21 cellular contexts compared by ENCODE assay signal in genomic region chr4:77079281-77079680, GRCh38. TPM values are rescaled to one million over a fixed set of nuclear protein-coding genes. Genes with fewer than 3 reads are reported as not detected.
DNase-seq lines count a peak whose midpoint lies in the region; ATAC-seq and TF ChIP-seq lines count a peak whose summit lies in the region.
"Had no signal": no experiment of that assay in that cellular context is flagged by ENCODE, and none has a peak within 500 bp of the region (broad histone marks: within the 10 kb centered on the region; RNA-seq: fewer than 3 reads in every experiment).

No MANE protein-coding gene starts in this region.

- no peak overlapping the region for H2AFZ ChIP-seq in neural cell (ENCODE audit: low read depth, low read length)
- H2AFZ ChIP-seq: PC-9 had no signal

- H3K4me1 Mint-ChIP-seq in activated T-cell treated with anti-CD3 and anti-CD28 coated beads, Interleukin-2, amount 50 U/mL, for 4 hours (ENCODE audit: low read depth) = peaks cover 28% of the 10 kb centered on the region
- peaks cover 49% of the 10 kb centered on the region for H3K4me1 Mint-ChIP-seq in activated naive CD8-positive, alpha-beta T cell treated with anti-CD3 and anti-CD28 coated beads, Interleukin-2, amount 50 U/mL, for 24 hours
- peaks cover 12% of the 10 kb centered on the region for H3K4me1 Mint-ChIP-seq in MCF 10A (ENCODE audit: insufficient read depth, unreplicated experiment)

- H3K9me3 Mint-ChIP-seq in activated T-cell treated with anti-CD3 and anti-CD28 coated beads, Interleukin-2, amount 50 U/mL, for 4 hours = no peaks in the 10 kb centered on the region
- H3K9me3 Mint-ChIP-seq in activated naive CD8-positive, alpha-beta T cell treated with anti-CD3 and anti-CD28 coated beads, Interleukin-2, amount 50 U/mL, for 24 hours = no peaks in the 10 kb centered on the region
- no peaks in the 10 kb centered on the region for H3K9me3 Mint-ChIP-seq in MCF 10A (ENCODE audit: unreplicated experiment)
- H3K9me3 Mint-ChIP-seq: CD4-positive, alpha-beta T cell had no signal

- H3K79me2 ChIP-seq in neural cell (replicated peaks; ENCODE audit: insufficient read depth, low read length) = peaks cover 40% of the 10 kb centered on the region

- intact Hi-C loops in left ventricle myocardium superior (cut with micrococcal nuclease) = no loop called here
- intact Hi-C loops in MCF 10A (cut with micrococcal nuclease) = no loop called here

- peak overlapping the region; percentile 48 for H3K27ac Mint-ChIP-seq in activated naive CD8-positive, alpha-beta T cell treated with anti-CD3 and anti-CD28 coated beads, Interleukin-2, amount 50 U/mL, for 24 hours
- H3K27ac Mint-ChIP-seq in MCF 10A (ENCODE audit: low read depth, unreplicated experiment) = no peak overlapping the region
- H3K27ac Mint-ChIP-seq: CD4-positive, alpha-beta T cell had no signal

- no peak overlapping the region for H3K4me2 ChIP-seq in neural cell (ENCODE audit: low read length)
- H3K4me2 ChIP-seq: PC-9 had no signal

- H4K20me1 ChIP-seq in neural cell (ENCODE audit: insufficient read depth) = no peaks in the 10 kb centered on the region

- no peak for TF ChIP-seq RAD21 in neural cell (conservative IDR thresholded peaks at IDR 0.05)

- TF ChIP-seq CTCF in neural cell (IDR thresholded peaks at IDR 0.05; ENCODE audit: poor library complexity, severe bottlenecking) (no peak), MCF 10A (IDR thresholded peaks at IDR 0.05; ENCODE audit: unreplicated experiment) (no peak)

- H3K9me2 ChIP-seq in neural cell (ENCODE audit: insufficient read depth, low read length) = no peaks in the 10 kb centered on the region

- no peaks in the 10 kb centered on the region for H3K27me3 ChIP-seq in neural cell (ENCODE audit: insufficient read depth, low read depth, low read length)
- H3K27me3 ChIP-seq: BLaER1 treated with 17β-estradiol and CSF1 and Interleukin-3, amounts not matched to agents 10 nM and 100 nM; SJSA1 had no signal

- no peaks in the 10 kb centered on the region for H3F3A ChIP-seq in neural cell (ENCODE audit: insufficient read depth, low read length, poor library complexity, severe bottlenecking)

- CTCF ChIA-PET in MCF 10A (lab: Yijun Ruan, JAX) = interaction anchor here (0.9 to 1.8 kb wide), 3 partner anchors 16 to 124 kb away, joined by 3 to 5 read pairs (median 5); no protein-coding TSS in a partner anchor

- no peak for TF ChIP-seq EP300 in neural cell (conservative IDR thresholded peaks at IDR 0.05; ENCODE audit: poor library complexity, severe bottlenecking)

- H3K36me3 Mint-ChIP-seq in activated T-cell treated with anti-CD3 and anti-CD28 coated beads, Interleukin-2, amount 50 U/mL, for 4 hours (ENCODE audit: insufficient read depth) = no peaks in the 10 kb centered on the region
- peaks cover 13% of the 10 kb centered on the region for H3K36me3 Mint-ChIP-seq in activated naive CD8-positive, alpha-beta T cell treated with anti-CD3 and anti-CD28 coated beads, Interleukin-2, amount 50 U/mL, for 24 hours (ENCODE audit: low read depth)
- peaks cover 17% of the 10 kb centered on the region for H3K36me3 Mint-ChIP-seq in MCF 10A (ENCODE audit: insufficient read depth, unreplicated experiment)

- no peak overlapping the region for H3K27ac ChIP-seq in neural cell (ENCODE audit: low read length)
- H3K27ac ChIP-seq: BLaER1 treated with 17β-estradiol and CSF1 and Interleukin-3, amounts not matched to agents 10 nM and 100 nM; PC-9; SJSA1 had no signal

- no peaks in the 10 kb centered on the region for H3K9me3 ChIP-seq in neural cell (ENCODE audit: low read length)
- H3K9me3 ChIP-seq: BLaER1 treated with 17β-estradiol and CSF1 and Interleukin-3, amounts not matched to agents 10 nM and 100 nM; SJSA1 had no signal

- no TSS peak for BruUV-seq in MCF 10A (replicated peaks; lab: Mats Ljungman, UMichigan)

- ATAC-seq in activated T-cell treated with anti-CD3 and anti-CD28 coated beads, Interleukin-2, amount 50 U/mL, for 4 hours = no peak
- ATAC-seq in activated naive CD8-positive, alpha-beta T cell treated with anti-CD3 and anti-CD28 coated beads, Interleukin-2, amount 50 U/mL, for 24 hours = no peak
- no peak for ATAC-seq in left ventricle myocardium superior
- ATAC-seq: HepG2, Right ventricle myocardium inferior had no signal

- H3K9ac ChIP-seq in neural cell (ENCODE audit: low read length) = no peak overlapping the region
- H3K9ac ChIP-seq: BLaER1 treated with 17β-estradiol and CSF1 and Interleukin-3, amounts not matched to agents 10 nM and 100 nM had no signal

- H3K4me3 Mint-ChIP-seq in activated T-cell treated with anti-CD3 and anti-CD28 coated beads, Interleukin-2, amount 50 U/mL, for 4 hours = peak overlapping the region; percentile 19
- no peak overlapping the region for H3K4me3 Mint-ChIP-seq in activated naive CD8-positive, alpha-beta T cell treated with anti-CD3 and anti-CD28 coated beads, Interleukin-2, amount 50 U/mL, for 24 hours
- H3K4me3 Mint-ChIP-seq in MCF 10A (ENCODE audit: unreplicated experiment) = no peak overlapping the region
- H3K4me3 Mint-ChIP-seq: CD4-positive, alpha-beta T cell had no signal

- no peaks in the 10 kb centered on the region for H3K36me3 ChIP-seq in neural cell (ENCODE audit: insufficient read depth, low read length)

- H3K27me3 Mint-ChIP-seq in activated T-cell treated with anti-CD3 and anti-CD28 coated beads, Interleukin-2, amount 50 U/mL, for 4 hours (ENCODE audit: low read depth) = no peaks in the 10 kb centered on the region
- H3K27me3 Mint-ChIP-seq in activated naive CD8-positive, alpha-beta T cell treated with anti-CD3 and anti-CD28 coated beads, Interleukin-2, amount 50 U/mL, for 24 hours = peaks cover 6% of the 10 kb centered on the region
- H3K27me3 Mint-ChIP-seq in MCF 10A (ENCODE audit: insufficient read depth, unreplicated experiment) = no peaks in the 10 kb centered on the region
- H3K27me3 Mint-ChIP-seq: CD4-positive, alpha-beta T cell had no signal

- peak overlapping the region; percentile 82 for H3K4me3 ChIP-seq in neural cell (ENCODE audit: low read length)
- H3K4me3 ChIP-seq: BLaER1 treated with 17β-estradiol and CSF1 and Interleukin-3, amounts not matched to agents 10 nM and 100 nM; PC-9; SJSA1 had no signal

- POLR2A ChIA-PET in MCF 10A (lab: Yijun Ruan, JAX) = interaction anchor here (0.6 to 11.3 kb wide), 7 partner anchors 13 to 1571 kb away, joined by 3 to 223 read pairs (median 3); partner anchors contain the start of gene CCNG2

- no peak for DNase-seq in activated T-cell treated with anti-CD3 and anti-CD28 coated beads, Interleukin-2, amount 50 U/mL, for 4 hours
- DNase-seq in activated T-cell treated with anti-CD3 and anti-CD28 coated beads for 4 hours (no peak), left ventricle myocardium superior (no peak), MCF 10A (ENCODE audit: unreplicated experiment) (no peak), NCI-H748 (lab: John Stamatoyannopoulos, UW; ENCODE audit: unreplicated experiment) (no peak)
- DNase-seq in activated naive CD8-positive, alpha-beta T cell treated with anti-CD3 and anti-CD28 coated beads, Interleukin-2, amount 50 U/mL, for 24 hours = no peak
- DNase-seq: CD4-positive, alpha-beta T cell; Karpas-422; MV-4-11; NCI-H1105; NCI-H1436 treated with DMSO at 0.1 percent for 48 hours; NCI-H187 treated with DMSO at 0.1 percent for 48 hours; NCI-H2171 treated with DMSO at 0.1 percent for 48 hours; NCI-H524; NCI-H774; PC-9 had no signal

TF ChIP-seq in neural cell, 6 proteins besides CTCF, POLR2A, EP300 and RAD21:
- no peak for TF ChIP-seq MXI1 (conservative IDR thresholded peaks at IDR 0.05; ENCODE audit: poor library complexity, severe bottlenecking)
- no peak for TF ChIP-seq TAF1 (IDR thresholded peaks at IDR 0.05; ENCODE audit: low read depth)
- TF ChIP-seq SMC3 (conservative IDR thresholded peaks at IDR 0.05; ENCODE audit: poor library complexity) = no peak
- no peak for TF ChIP-seq REST (IDR thresholded peaks at IDR 0.05; ENCODE audit: borderline replicate concordance)
- TF ChIP-seq POLR2AphosphoS5 (IDR thresholded peaks at IDR 0.05) = no peak
- no peak for TF ChIP-seq EZH2 (IDR thresholded peaks at IDR 0.05; ENCODE audit: borderline replicate concordance, insufficient read depth, low read length, poor library complexity, severe bottlenecking)

RNA-seq across cellular contexts. Expression of gene CCNI, which starts 3.5 kb away (rescaled TPM):
- 100 to 1,000 TPM; 108 to 123 (median 114) TPM for total RNA-seq in activated T-cell treated with anti-CD3 and anti-CD28 coated beads, Interleukin-2, amount 50 U/mL, for 4 hours
- polyA plus RNA-seq in neural cell = 120 and 129 TPM in 2 replicates
- polyA minus RNA-seq in neural cell = 325 and 408 TPM in 2 replicates
- total RNA-seq in left ventricle myocardium superior (294 TPM), MCF 10A (2022) (297 and 368 TPM in 2 replicates)
